27 cellular contexts compared by ENCODE assay signal in genomic region chr3:139619484-139619883, GRCh38.
"Had no signal": no experiment of that assay in that cellular context is flagged by ENCODE, and none has a peak within 500 bp of the region (broad histone marks: within the 10 kb centered on the region; RNA-seq: fewer than 3 reads in every experiment).

No MANE protein-coding gene starts in this region.

- H3K9me3 ChIP-seq: MG63, SJCRH30 had no signal

- H3K27ac ChIP-seq: SJCRH30, SK-N-MC had no signal

- DNase-seq: activated CD4-positive, alpha-beta memory T cell treated with anti-CD3 and anti-CD28 coated beads for 36 hours; activated CD4-positive, alpha-beta T cell treated with anti-CD3 and anti-CD28 coated beads, Interleukin-2, amount 50 U/mL, for 1 hour; activated CD8-positive, alpha-beta memory T cell treated with anti-CD3 and anti-CD28 coated beads, Interleukin-2, amount 50 U/mL, for 4 hours; activated gamma-delta T cell treated with Interleukin-2 at 50 U/mL for 16 hours; activated naive CD4-positive, alpha-beta T cell treated with anti-CD3 and anti-CD28 coated beads for 36 hours; activated naive CD8-positive, alpha-beta T cell treated with anti-CD3 and anti-CD28 coated beads, Interleukin-2, amount 50 U/mL, for 24 hours; activated T-cell treated with anti-CD3 and anti-CD28 coated beads for 4 hours; activated T-cell treated with anti-CD3 and anti-CD28 coated beads, Interleukin-2, amount 50 U/mL, for 4 hours; anterior cingulate cortex; caudate nucleus; cerebellar nuclear complex; MG63; NCI-H1048; NCI-H1105 treated with DMSO at 0.1 percent for 48 hours; NCI-H1436 treated with DMSO at 0.1 percent for 48 hours; NCI-H187; NCI-H2081; NCI-H2171 treated with DMSO at 0.1 percent for 48 hours; NCI-H2227 treated with DMSO at 0.1 percent for 48 hours; NCI-H446; NCI-H524; NCI-H69; SHP77; SJCRH30; T1000 had no signal

- H3K27me3 ChIP-seq: MG63, SJCRH30 had no signal

- H3K4me1 ChIP-seq: SJCRH30 had no signal

- H3K4me3 ChIP-seq: K562, MG63, SJCRH30, SK-N-MC had no signal

- H3K36me3 ChIP-seq: MG63, SJCRH30 had no signal
